1 cellular context compared by ENCODE assay signal in the genomic region with DNA sequence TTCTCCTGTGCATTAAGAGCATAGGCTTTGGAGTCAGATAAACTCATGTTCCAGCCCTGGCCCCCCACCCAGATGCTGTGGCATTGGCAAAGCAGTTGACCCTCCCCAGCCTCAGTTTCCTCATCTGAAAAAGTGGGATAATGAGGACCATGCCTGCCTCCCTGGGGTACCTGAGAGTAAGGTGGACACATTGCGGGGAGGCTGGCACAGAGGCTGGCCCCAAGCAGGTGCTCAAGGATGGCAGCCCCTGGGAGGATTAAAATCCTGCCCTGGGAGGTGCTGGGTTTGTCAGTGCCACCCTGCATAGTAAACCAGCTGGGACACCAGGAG.
TF ChIP-seq lines count a peak whose summit lies in the region.

No MANE protein-coding gene starts in this region.

TF ChIP-seq in HepG2, 621 proteins besides CTCF, POLR2A, EP300 and RAD21 (continues in another document):
- TF ChIP-seq TOPORS (CRISPR knock-in tag; IDR thresholded peaks at IDR 0.05), result peak; percentile 90
- TF ChIP-seq MED1 (CRISPR knock-in tag; IDR thresholded peaks at IDR 0.05), result no peak
- TF ChIP-seq MATR3 (CRISPR knock-in tag; IDR thresholded peaks at IDR 0.05), result no peak
- TF ChIP-seq ZNF17 (CRISPR knock-in tag; IDR thresholded peaks at IDR 0.05), result no peak
- TF ChIP-seq, protein P1, sequence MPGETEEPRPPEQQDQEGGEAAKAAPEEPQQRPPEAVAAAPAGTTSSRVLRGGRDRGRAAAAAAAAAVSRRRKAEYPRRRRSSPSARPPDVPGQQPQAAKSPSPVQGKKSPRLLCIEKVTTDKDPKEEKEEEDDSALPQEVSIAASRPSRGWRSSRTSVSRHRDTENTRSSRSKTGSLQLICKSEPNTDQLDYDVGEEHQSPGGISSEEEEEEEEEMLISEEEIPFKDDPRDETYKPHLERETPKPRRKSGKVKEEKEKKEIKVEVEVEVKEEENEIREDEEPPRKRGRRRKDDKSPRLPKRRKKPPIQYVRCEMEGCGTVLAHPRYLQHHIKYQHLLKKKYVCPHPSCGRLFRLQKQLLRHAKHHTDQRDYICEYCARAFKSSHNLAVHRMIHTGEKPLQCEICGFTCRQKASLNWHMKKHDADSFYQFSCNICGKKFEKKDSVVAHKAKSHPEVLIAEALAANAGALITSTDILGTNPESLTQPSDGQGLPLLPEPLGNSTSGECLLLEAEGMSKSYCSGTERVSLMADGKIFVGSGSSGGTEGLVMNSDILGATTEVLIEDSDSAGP (CRISPR knock-in tag; IDR thresholded peaks at IDR 0.05; ENCODE audit: borderline replicate concordance), result peak; percentile 59; the same call in 1 of the 2 replicates
- no peak for TF ChIP-seq TCF7L2 (IDR thresholded peaks at IDR 0.05; ENCODE audit: low read depth, low read length)
- TF ChIP-seq ZNF510 (CRISPR knock-in tag; IDR thresholded peaks at IDR 0.05; ENCODE audit: low read depth), result 0 out of 2 replicates have a peak, but pooled peaks have one; percentile 61
- TF ChIP-seq, protein P2, sequence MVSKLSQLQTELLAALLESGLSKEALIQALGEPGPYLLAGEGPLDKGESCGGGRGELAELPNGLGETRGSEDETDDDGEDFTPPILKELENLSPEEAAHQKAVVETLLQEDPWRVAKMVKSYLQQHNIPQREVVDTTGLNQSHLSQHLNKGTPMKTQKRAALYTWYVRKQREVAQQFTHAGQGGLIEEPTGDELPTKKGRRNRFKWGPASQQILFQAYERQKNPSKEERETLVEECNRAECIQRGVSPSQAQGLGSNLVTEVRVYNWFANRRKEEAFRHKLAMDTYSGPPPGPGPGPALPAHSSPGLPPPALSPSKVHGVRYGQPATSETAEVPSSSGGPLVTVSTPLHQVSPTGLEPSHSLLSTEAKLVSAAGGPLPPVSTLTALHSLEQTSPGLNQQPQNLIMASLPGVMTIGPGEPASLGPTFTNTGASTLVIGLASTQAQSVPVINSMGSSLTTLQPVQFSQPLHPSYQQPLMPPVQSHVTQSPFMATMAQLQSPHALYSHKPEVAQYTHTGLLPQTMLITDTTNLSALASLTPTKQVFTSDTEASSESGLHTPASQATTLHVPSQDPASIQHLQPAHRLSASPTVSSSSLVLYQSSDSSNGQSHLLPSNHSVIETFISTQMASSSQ (IDR thresholded peaks at IDR 0.05; ENCODE audit: low read depth), result no peak; the same call in 1 of the 2 replicates
- TF ChIP-seq, protein P2 (CRISPR knock-in tag; IDR thresholded peaks at IDR 0.05; ENCODE audit: borderline replicate concordance), result peak; percentile 30; the same call in 1 of the 2 replicates
- no peak for TF ChIP-seq FOSL1 (CRISPR knock-in tag; IDR thresholded peaks at IDR 0.05; ENCODE audit: borderline replicate concordance)
- TF ChIP-seq, protein P3, sequence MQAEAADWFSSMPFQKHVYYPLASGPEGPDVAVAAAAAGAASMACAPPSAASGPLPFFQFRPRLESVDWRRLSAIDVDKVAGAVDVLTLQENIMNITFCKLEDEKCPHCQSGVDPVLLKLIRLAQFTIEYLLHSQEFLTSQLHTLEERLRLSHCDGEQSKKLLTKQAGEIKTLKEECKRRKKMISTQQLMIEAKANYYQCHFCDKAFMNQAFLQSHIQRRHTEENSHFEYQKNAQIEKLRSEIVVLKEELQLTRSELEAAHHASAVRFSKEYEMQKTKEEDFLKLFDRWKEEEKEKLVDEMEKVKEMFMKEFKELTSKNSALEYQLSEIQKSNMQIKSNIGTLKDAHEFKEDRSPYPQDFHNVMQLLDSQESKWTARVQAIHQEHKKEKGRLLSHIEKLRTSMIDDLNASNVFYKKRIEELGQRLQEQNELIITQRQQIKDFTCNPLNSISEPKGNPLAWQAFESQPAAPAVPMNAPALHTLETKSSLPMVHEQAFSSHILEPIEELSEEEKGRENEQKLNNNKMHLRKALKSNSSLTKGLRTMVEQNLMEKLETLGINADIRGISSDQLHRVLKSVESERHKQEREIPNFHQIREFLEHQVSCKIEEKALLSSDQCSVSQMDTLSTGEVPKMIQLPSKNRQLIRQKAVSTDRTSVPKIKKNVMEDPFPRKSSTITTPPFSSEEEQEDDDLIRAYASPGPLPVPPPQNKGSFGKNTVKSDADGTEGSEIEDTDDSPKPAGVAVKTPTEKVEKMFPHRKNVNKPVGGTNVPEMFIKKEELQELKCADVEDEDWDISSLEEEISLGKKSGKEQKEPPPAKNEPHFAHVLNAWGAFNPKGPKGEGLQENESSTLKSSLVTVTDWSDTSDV (CRISPR knock-in tag; IDR thresholded peaks at IDR 0.05), result no peak
- no peak for TF ChIP-seq ZNF367 (CRISPR knock-in tag; IDR thresholded peaks at IDR 0.05; ENCODE audit: borderline replicate concordance)
- TF ChIP-seq, protein P4, sequence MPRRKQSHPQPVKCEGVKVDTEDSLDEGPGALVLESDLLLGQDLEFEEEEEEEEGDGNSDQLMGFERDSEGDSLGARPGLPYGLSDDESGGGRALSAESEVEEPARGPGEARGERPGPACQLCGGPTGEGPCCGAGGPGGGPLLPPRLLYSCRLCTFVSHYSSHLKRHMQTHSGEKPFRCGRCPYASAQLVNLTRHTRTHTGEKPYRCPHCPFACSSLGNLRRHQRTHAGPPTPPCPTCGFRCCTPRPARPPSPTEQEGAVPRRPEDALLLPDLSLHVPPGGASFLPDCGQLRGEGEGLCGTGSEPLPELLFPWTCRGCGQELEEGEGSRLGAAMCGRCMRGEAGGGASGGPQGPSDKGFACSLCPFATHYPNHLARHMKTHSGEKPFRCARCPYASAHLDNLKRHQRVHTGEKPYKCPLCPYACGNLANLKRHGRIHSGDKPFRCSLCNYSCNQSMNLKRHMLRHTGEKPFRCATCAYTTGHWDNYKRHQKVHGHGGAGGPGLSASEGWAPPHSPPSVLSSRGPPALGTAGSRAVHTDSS (CRISPR knock-in tag; conservative IDR thresholded peaks at IDR 0.05), result no peak
- 0 out of 2 replicates have a peak, but pooled peaks have one; percentile 1 for TF ChIP-seq ZNF709 (CRISPR knock-in tag; IDR thresholded peaks at IDR 0.05)
- TF ChIP-seq MBNL3 (CRISPR knock-in tag; conservative IDR thresholded peaks at IDR 0.05), result no peak
- 0 out of 2 replicates have a peak, but pooled peaks have one; percentile 18 for TF ChIP-seq NCOA1 (CRISPR knock-in tag; IDR thresholded peaks at IDR 0.05)
- TF ChIP-seq SNAI1 (CRISPR knock-in tag; IDR thresholded peaks at IDR 0.05; ENCODE audit: borderline replicate concordance), result 0 out of 2 replicates have a peak, but pooled peaks have one; percentile 13
- TF ChIP-seq ZSCAN12 (CRISPR knock-in tag; IDR thresholded peaks at IDR 0.05), result no peak
- TF ChIP-seq, protein P5, sequence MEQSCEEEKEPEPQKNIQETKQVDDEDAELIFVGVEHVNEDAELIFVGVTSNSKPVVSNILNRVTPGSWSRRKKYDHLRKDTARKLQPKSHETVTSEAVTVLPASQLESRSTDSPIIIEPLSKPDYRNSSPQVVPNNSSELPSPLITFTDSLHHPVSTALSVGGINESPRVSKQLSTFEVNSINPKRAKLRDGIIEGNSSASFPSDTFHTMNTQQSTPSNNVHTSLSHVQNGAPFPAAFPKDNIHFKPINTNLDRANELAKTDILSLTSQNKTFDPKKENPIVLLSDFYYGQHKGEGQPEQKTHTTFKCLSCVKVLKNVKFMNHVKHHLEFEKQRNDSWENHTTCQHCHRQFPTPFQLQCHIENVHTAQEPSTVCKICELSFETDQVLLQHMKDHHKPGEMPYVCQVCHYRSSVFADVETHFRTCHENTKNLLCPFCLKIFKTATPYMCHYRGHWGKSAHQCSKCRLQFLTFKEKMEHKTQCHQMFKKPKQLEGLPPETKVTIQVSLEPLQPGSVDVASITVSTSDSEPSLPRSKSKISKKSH (CRISPR knock-in tag; IDR thresholded peaks at IDR 0.05; ENCODE audit: borderline replicate concordance), result no peak
- no peak for TF ChIP-seq ZSCAN25 (CRISPR knock-in tag; IDR thresholded peaks at IDR 0.05)
- TF ChIP-seq ZNF138 (CRISPR knock-in tag; IDR thresholded peaks at IDR 0.05; ENCODE audit: low read depth), result no peak
- 0 out of 2 replicates have a peak, but pooled peaks have one; percentile 51 for TF ChIP-seq ZNF34 (CRISPR knock-in tag; IDR thresholded peaks at IDR 0.05; ENCODE audit: borderline replicate concordance)
- 0 out of 2 replicates have a peak, but pooled peaks have one; percentile 19 for TF ChIP-seq REXO4 (CRISPR knock-in tag; IDR thresholded peaks at IDR 0.05; ENCODE audit: borderline replicate concordance)
- 0 out of 2 replicates have a peak, but pooled peaks have one; percentile 3 for TF ChIP-seq ZNF350 (CRISPR knock-in tag; IDR thresholded peaks at IDR 0.05; ENCODE audit: borderline replicate concordance, low read depth)
- TF ChIP-seq PPARG (CRISPR knock-in tag; conservative IDR thresholded peaks at IDR 0.05), result no peak
- TF ChIP-seq, protein P6, sequence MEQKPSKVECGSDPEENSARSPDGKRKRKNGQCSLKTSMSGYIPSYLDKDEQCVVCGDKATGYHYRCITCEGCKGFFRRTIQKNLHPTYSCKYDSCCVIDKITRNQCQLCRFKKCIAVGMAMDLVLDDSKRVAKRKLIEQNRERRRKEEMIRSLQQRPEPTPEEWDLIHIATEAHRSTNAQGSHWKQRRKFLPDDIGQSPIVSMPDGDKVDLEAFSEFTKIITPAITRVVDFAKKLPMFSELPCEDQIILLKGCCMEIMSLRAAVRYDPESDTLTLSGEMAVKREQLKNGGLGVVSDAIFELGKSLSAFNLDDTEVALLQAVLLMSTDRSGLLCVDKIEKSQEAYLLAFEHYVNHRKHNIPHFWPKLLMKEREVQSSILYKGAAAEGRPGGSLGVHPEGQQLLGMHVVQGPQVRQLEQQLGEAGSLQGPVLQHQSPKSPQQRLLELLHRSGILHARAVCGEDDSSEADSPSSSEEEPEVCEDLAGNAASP (CRISPR knock-in tag; IDR thresholded peaks at IDR 0.05; ENCODE audit: borderline replicate concordance), result no peak
- no peak for TF ChIP-seq ATF7 (IDR thresholded peaks at IDR 0.05)
- 0 out of 2 replicates have a peak, but pooled peaks have one; percentile 15 for TF ChIP-seq ATF7 (CRISPR knock-in tag; IDR thresholded peaks at IDR 0.05)
- TF ChIP-seq MTA3 (CRISPR knock-in tag; IDR thresholded peaks at IDR 0.05), result no peak
- TF ChIP-seq SMAD1 (CRISPR knock-in tag; IDR thresholded peaks at IDR 0.05; ENCODE audit: borderline replicate concordance, low read depth), result no peak
- TF ChIP-seq, protein P7, sequence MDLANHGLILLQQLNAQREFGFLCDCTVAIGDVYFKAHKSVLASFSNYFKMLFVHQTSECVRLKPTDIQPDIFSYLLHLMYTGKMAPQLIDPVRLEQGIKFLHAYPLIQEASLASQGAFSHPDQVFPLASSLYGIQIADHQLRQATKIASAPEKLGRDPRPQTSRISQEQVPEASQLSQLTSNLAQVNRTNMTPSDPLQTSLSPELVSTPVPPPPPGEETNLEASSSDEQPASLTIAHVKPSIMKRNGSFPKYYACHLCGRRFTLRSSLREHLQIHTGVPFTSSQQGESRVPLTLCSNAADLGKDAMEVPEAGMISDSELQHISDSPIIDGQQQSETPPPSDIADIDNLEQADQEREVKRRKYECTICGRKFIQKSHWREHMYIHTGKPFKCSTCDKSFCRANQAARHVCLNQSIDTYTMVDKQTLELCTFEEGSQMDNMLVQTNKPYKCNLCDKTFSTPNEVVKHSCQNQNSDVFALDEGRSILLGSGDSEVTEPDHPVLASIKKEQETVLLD (CRISPR knock-in tag; IDR thresholded peaks at IDR 0.05; ENCODE audit: low read depth), result no peak
- no peak for TF ChIP-seq ZBTB1 (CRISPR knock-in tag; IDR thresholded peaks at IDR 0.05; ENCODE audit: borderline replicate concordance)
- no peak for TF ChIP-seq ZFP37 (CRISPR knock-in tag; IDR thresholded peaks at IDR 0.05; ENCODE audit: borderline replicate concordance)
- TF ChIP-seq, protein P8, sequence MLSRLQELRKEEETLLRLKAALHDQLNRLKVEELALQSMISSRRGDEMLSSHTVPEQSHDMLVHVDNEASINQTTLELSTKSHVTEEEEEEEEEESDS (CRISPR knock-in tag; IDR thresholded peaks at IDR 0.05; ENCODE audit: borderline replicate concordance), result no peak
- TF ChIP-seq ZFP36L1 (CRISPR knock-in tag; IDR thresholded peaks at IDR 0.05), result 0 out of 2 replicates have a peak, but pooled peaks have one; percentile 44
- TF ChIP-seq RFXAP (CRISPR knock-in tag; IDR thresholded peaks at IDR 0.05; ENCODE audit: borderline replicate concordance), result no peak
- TF ChIP-seq ZNF207 (IDR thresholded peaks at IDR 0.05; ENCODE audit: borderline replicate concordance), result no peak
- no peak for TF ChIP-seq HOXD1 (CRISPR knock-in tag; IDR thresholded peaks at IDR 0.05)
- TF ChIP-seq ZSCAN29 (CRISPR knock-in tag; conservative IDR thresholded peaks at IDR 0.05), result no peak; the same call in 1 of the 2 replicates
- TF ChIP-seq, protein P9, sequence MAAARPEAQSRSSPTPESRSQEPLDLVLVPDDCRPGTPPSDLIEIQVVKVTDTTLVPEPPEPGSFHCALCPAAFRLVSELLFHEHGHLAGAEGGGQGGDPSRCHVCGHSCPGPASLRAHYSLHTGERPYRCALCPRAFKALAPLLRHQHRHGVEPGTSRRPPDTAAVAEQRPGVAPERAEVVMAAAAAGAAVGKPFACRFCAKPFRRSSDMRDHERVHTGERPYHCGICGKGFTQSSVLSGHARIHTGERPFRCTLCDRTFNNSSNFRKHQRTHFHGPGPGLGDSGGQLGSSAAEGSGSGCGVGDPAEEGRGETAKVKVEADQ (CRISPR knock-in tag; IDR thresholded peaks at IDR 0.05; ENCODE audit: borderline replicate concordance), result 0 out of 2 replicates have a peak, but pooled peaks have one; percentile 6
- no peak for TF ChIP-seq RFX5 (IDR thresholded peaks at IDR 0.05; ENCODE audit: low read depth, low read length)
